ENCODE assay signal across 26 cellular contexts in genomic region chr7:56188823-56189346, GRCh38.
"Had no signal": no experiment of that assay in that cellular context is flagged by ENCODE, and none has a peak within 500 bp of the region (broad histone marks: within the 10 kb centered on the region; RNA-seq: fewer than 3 reads in every experiment).

No MANE protein-coding gene starts in this region.

- H3K4me1 ChIP-seq: left ventricle myocardium inferior, pancreas, prostate gland, stomach, thyroid gland, transverse colon, upper lobe of right lung had no signal

- H3K36me3 Mint-ChIP-seq: immature natural killer cell; naive B cell; natural killer cell treated with Interleukin-12 subunit alpha and Interleukin-12 subunit beta and Interleukin-15 and Interleukin-18, amount 100 ng/mL, for 72 hours; stimulated activated naive B cell treated with anti-CD40 and anti-IgM and Interleukin-4, amounts not matched to agents 10 μg/mL and 1 μg/mL and 100 μg/mL, for 72 hours had no signal

- ATAC-seq: natural killer cell treated with Interleukin-12 subunit alpha and Interleukin-12 subunit beta and Interleukin-15 and Interleukin-18, amount 100 ng/mL, for 72 hours; pancreas; right cardiac atrium; sciatic nerve; stimulated activated naive B cell treated with anti-CD40 and anti-IgM and Interleukin-4, amounts not matched to agents 10 μg/mL and 1 μg/mL and 100 μg/mL, for 72 hours; stimulated activated naive CD8-positive, alpha-beta T cell treated with anti-CD3 and anti-CD28 coated beads, Interleukin-15, Interleukin-2, amounts not matched to agents 100 U/mL and 50 U/mL, for 24 hours; upper lobe of right lung had no signal

- H3K4me1 Mint-ChIP-seq: immature natural killer cell; mesothelial cell of epicardium; naive B cell; stimulated activated naive B cell treated with anti-CD40 and anti-IgM and Interleukin-4, amounts not matched to agents 10 μg/mL and 1 μg/mL and 100 μg/mL, for 72 hours had no signal

- H3K9me3 ChIP-seq: left ventricle myocardium inferior, pancreas, prostate gland, stomach, thyroid gland, transverse colon, upper lobe of right lung had no signal

- H3K27ac Mint-ChIP-seq: immature natural killer cell; mesothelial cell of epicardium; naive B cell; natural killer cell treated with Interleukin-12 subunit alpha and Interleukin-12 subunit beta and Interleukin-15 and Interleukin-18, amount 100 ng/mL, for 72 hours; stimulated activated naive B cell treated with anti-CD40 and anti-IgM and Interleukin-4, amounts not matched to agents 10 μg/mL and 1 μg/mL and 100 μg/mL, for 72 hours had no signal

- H3K36me3 ChIP-seq: left ventricle myocardium inferior, pancreas, prostate gland, stomach, thyroid gland, transverse colon, upper lobe of right lung had no signal

- H3K4me3 ChIP-seq: left ventricle myocardium inferior, lung, pancreas, prostate gland, skin epidermis, stomach, thyroid gland, transverse colon, upper lobe of right lung had no signal

- H3K27me3 Mint-ChIP-seq: naive B cell; natural killer cell treated with Interleukin-12 subunit alpha and Interleukin-12 subunit beta and Interleukin-15 and Interleukin-18, amount 100 ng/mL, for 72 hours; stimulated activated naive B cell treated with anti-CD40 and anti-IgM and Interleukin-4, amounts not matched to agents 10 μg/mL and 1 μg/mL and 100 μg/mL, for 72 hours had no signal

- H3K27ac ChIP-seq: left ventricle myocardium inferior, pancreas, prostate gland, skin epidermis, stomach, thyroid gland, transverse colon, upper lobe of right lung had no signal

- DNase-seq: hypothalamus; immature natural killer cell; islet precursor cell; left ventricle myocardium inferior; mesendoderm; naive B cell; pancreas; posterior cingulate gyrus; retina; right cardiac atrium; stimulated activated CD4-positive, alpha-beta T cell treated with anti-CD3 and anti-CD28 coated beads, Interleukin-12 subunit alpha, Interleukin-12 subunit beta, amount 100 ng/mL, for 4 hours; stimulated activated CD4-positive, alpha-beta T cell treated with anti-CD3 and anti-CD28 coated beads, Interleukin-15, amount 100 ng/mL, for 24 hours; stimulated activated CD4-positive, alpha-beta T cell treated with anti-CD3 and anti-CD28 coated beads, Interleukin-2, amount 100 ng/mL, for 24 hours; stimulated activated CD4-positive, alpha-beta T cell treated with anti-CD3 and anti-CD28 coated beads, Interleukin-4, amount 100 ng/mL, for 1 hour; stimulated activated naive B cell treated with anti-CD40 and anti-IgM and Interleukin-4, amounts not matched to agents 10 μg/mL and 1 μg/mL and 100 μg/mL, for 72 hours; stimulated activated naive CD8-positive, alpha-beta T cell treated with anti-CD3 and anti-CD28 coated beads, Interleukin-15, Interleukin-2, amounts not matched to agents 100 U/mL and 50 U/mL, for 24 hours; stomach; thyroid gland; transverse colon; upper lobe of right lung had no signal

- H3K4me3 Mint-ChIP-seq: immature natural killer cell; mesothelial cell of epicardium; naive B cell; natural killer cell treated with Interleukin-12 subunit alpha and Interleukin-12 subunit beta and Interleukin-15 and Interleukin-18, amount 100 ng/mL, for 72 hours; stimulated activated naive B cell treated with anti-CD40 and anti-IgM and Interleukin-4, amounts not matched to agents 10 μg/mL and 1 μg/mL and 100 μg/mL, for 72 hours had no signal

- H3K27me3 ChIP-seq: stomach, thyroid gland, transverse colon, upper lobe of right lung had no signal
